In the genomic region with DNA sequence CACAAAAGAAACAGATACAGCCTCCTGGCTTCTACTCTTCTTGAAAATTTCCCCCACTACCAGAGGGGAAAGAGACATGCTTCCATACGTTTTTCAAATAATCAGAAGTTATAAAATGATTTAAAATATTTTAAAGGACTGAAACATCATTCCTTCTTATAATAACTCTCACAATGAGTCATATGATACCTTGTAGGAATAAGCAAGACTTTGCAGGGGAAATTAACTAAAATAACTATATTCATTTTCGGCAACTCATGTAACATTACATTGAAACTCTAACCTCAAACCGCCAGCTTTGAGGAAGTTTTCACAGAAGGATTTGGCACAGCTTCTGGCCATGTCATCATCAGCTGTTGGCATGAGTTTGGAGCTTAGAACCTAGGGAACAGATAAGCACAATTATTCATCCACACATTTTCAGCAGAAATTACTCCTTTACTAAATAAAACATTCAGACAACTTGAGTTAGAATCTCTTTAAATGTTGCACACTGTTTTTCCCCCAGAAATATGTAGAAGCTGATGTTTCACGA, we compare ENCODE assay signal across 10 cellular contexts.
DNase-seq lines count a peak whose midpoint lies in the region; FAIRE-seq and TF ChIP-seq lines count a peak whose summit lies in the region.
"Had no signal": no experiment of that assay in that cellular context is flagged by ENCODE, and none has a peak within 500 bp of the region (broad histone marks: within the 10 kb centered on the region; RNA-seq: fewer than 3 reads in every experiment).

No MANE protein-coding gene starts in this region.

- DNase-seq in ELR (ENCODE audit: low read depth) (peak; percentile 8), NOMO-1 treated with dmso at 0.1 percent for 144 hours (lab: John Stamatoyannopoulos, UW; ENCODE audit: unreplicated experiment) (peak; percentile 48), dermis microvascular lymphatic vessel endothelial cell (ENCODE audit: low read depth in 2 of 2) (peak; percentile 51 to 84), osteoblast (ENCODE audit: insufficient read length, low spot score, missing footprints) (peak; percentile 80), H54 (ENCODE audit: insufficient read length, low spot score) (no peak), GM12892 (ENCODE audit: insufficient read length) (no peak), suprapubic skin (ENCODE audit: low spot score in 2 of 2) (no peak), NCI-H1930 (lab: John Stamatoyannopoulos, UW) (no peak)
- DNase-seq: activated naive CD4-positive, alpha-beta T cell; NCI-H446 had no signal

- no peak for TF ChIP-seq POLR2A in H54 (IDR thresholded peaks at IDR 0.05; ENCODE audit: low read depth, low read length)
- TF ChIP-seq POLR2A in GM12892 (IDR thresholded peaks at IDR 0.05; ENCODE audit: low read depth, low read length): no peak
- no peak for TF ChIP-seq POLR2A in suprapubic skin (IDR thresholded peaks at IDR 0.05)

- peaks cover 29% of the 10 kb centered on the region for H3K4me1 ChIP-seq in osteoblast (ENCODE audit: insufficient read depth, low read length)
- H3K4me1 ChIP-seq in suprapubic skin: no peaks in the 10 kb centered on the region

- H4K20me1 ChIP-seq in osteoblast (ENCODE audit: insufficient read depth, low read length): no peaks in the 10 kb centered on the region

- FAIRE-seq in H54 (lab: Jason Lieb, UNC) (no peak), GM12892 (lab: Jason Lieb, UNC) (no peak)

- H3K4me3 ChIP-seq in osteoblast (ENCODE audit: insufficient read depth, low read length): no peak overlapping the region
- H3K4me3 ChIP-seq in suprapubic skin: no peak overlapping the region

- H3K27ac ChIP-seq in osteoblast (ENCODE audit: low read depth, low read length): peak overlapping the region; percentile 55
- H3K27ac ChIP-seq in suprapubic skin: no peak overlapping the region

- H3K36me3 ChIP-seq in osteoblast (ENCODE audit: insufficient read depth, low read length) (peaks cover 58% of the 10 kb centered on the region), suprapubic skin (peaks cover 90% of the 10 kb centered on the region)

- H2AFZ ChIP-seq in osteoblast (ENCODE audit: low read length): no peak overlapping the region

- no peak for TF ChIP-seq EP300 in suprapubic skin (IDR thresholded peaks at IDR 0.05)

- H3K27me3 ChIP-seq in osteoblast (ENCODE audit: insufficient read depth, low read length): no peaks in the 10 kb centered on the region
- no peaks in the 10 kb centered on the region for H3K27me3 ChIP-seq in suprapubic skin

- H3K9me3 ChIP-seq in osteoblast (ENCODE audit: low read depth, low read length) (no peaks in the 10 kb centered on the region), suprapubic skin (no peaks in the 10 kb centered on the region)

- H3K79me2 ChIP-seq in osteoblast (ENCODE audit: insufficient read depth, low read length): peaks cover 3% of the 10 kb centered on the region

- peak overlapping the region; percentile 6 for H3K4me2 ChIP-seq in osteoblast (ENCODE audit: insufficient read depth, low read length)

- WGBS in suprapubic skin: 74% methylated on average over 4 of the region's 4 CpGs

- TF ChIP-seq CTCF in osteoblast (IDR thresholded peaks at IDR 0.05; ENCODE audit: extremely low read depth, low read depth, low read length): no peak
- TF ChIP-seq CTCF in suprapubic skin (IDR thresholded peaks at IDR 0.05): no peak

Comparison
In these comparisons a context has a peak if more than half of its experiments do, and no peak if none do; other contexts are left out.
1. DNase-seq: peak in ELR (single experiment), NOMO-1 treated with dmso at 0.1 percent for 144 hours (single experiment), dermis microvascular lymphatic vessel endothelial cell (2 of 2) and osteoblast (single experiment); none in H54 (single experiment), GM12892 (single experiment), suprapubic skin (0 of 2) and NCI-H1930 (0 of 2).